9 cellular contexts compared by ENCODE assay signal in the genomic region with DNA sequence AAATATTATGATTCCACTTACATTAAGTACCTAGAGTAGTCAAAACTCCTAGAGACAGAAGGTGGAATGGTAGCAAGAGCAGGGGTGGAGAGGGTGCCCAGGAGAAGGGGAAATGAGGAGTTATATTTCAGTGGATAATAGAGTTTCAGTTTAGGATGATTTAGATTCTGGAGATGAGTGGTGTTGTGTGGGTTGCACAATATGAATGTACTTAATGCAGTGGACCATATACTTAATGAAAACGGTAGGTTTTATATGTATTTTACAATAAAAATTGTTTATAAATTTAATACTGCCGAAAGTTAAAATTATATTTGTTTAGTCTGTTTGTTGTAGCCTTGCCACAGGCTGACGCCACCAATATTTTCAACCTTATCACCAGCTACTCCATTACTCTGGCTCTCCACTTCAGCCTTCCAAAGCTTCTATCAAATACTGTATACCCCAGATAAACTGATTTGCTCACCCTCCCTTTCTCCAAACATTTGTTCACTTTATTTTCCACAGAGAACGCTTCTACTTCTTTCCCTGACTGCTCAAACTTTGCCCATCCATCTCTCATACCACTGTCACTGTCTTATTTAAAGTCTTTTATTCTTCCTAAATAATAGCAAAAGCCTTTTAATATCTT. TPM values are rescaled to one million over a fixed set of nuclear protein-coding genes. Genes with fewer than 3 reads are reported as not detected.
DNase-seq lines count a peak whose midpoint lies in the region; ATAC-seq lines count a peak whose summit lies in the region.
"Had no signal": no experiment of that assay in that cellular context is flagged by ENCODE, and none has a peak within 500 bp of the region (broad histone marks: within the 10 kb centered on the region; RNA-seq: fewer than 3 reads in every experiment).

No MANE protein-coding gene starts in this region.

- peaks cover 13% of the 10 kb centered on the region for H3K36me3 ChIP-seq in KOPT-K1 (ENCODE audit: insufficient read depth, low read length)
- H3K36me3 ChIP-seq: gastroesophageal sphincter had no signal

- peaks cover 30% of the 10 kb centered on the region for H3K4me1 Mint-ChIP-seq in activated naive CD8-positive, alpha-beta T cell treated with anti-CD3 and anti-CD28 coated beads, Interleukin-2, amount 50 U/mL, for 24 hours
- peaks cover 16 to 29% (median 26%) of the 10 kb centered on the region in 4 donors for H3K4me1 Mint-ChIP-seq in naive thymus-derived CD8-positive, alpha-beta T cell

- H3K27ac Mint-ChIP-seq in activated naive CD8-positive, alpha-beta T cell treated with anti-CD3 and anti-CD28 coated beads, Interleukin-2, amount 50 U/mL, for 24 hours, result peak overlapping the region; percentile 94
- peak overlapping the region in 8 of 10 donors; percentile 97 to 99 (median 98) for H3K27ac Mint-ChIP-seq in naive thymus-derived CD8-positive, alpha-beta T cell

- no peak overlapping the region for H3K4me3 Mint-ChIP-seq in activated naive CD8-positive, alpha-beta T cell treated with anti-CD3 and anti-CD28 coated beads, Interleukin-2, amount 50 U/mL, for 24 hours
- peak overlapping the region in 9 of 10 donors; percentile 1 to 97 (median 91) for H3K4me3 Mint-ChIP-seq in naive thymus-derived CD8-positive, alpha-beta T cell

- no peaks in the 10 kb centered on the region for H3K9me3 Mint-ChIP-seq in activated naive CD8-positive, alpha-beta T cell treated with anti-CD3 and anti-CD28 coated beads, Interleukin-2, amount 50 U/mL, for 24 hours
- no peaks in the 10 kb centered on the region for H3K9me3 Mint-ChIP-seq in naive thymus-derived CD8-positive, alpha-beta T cell

- peak overlapping the region; percentile 95 for H3K27ac ChIP-seq in KOPT-K1 (ENCODE audit: low read depth, low read length, poor library complexity, severe bottlenecking)

- no peaks in the 10 kb centered on the region for H3K27me3 Mint-ChIP-seq in activated naive CD8-positive, alpha-beta T cell treated with anti-CD3 and anti-CD28 coated beads, Interleukin-2, amount 50 U/mL, for 24 hours
- H3K27me3 Mint-ChIP-seq in naive thymus-derived CD8-positive, alpha-beta T cell, result no peaks in the 10 kb centered on the region

- ATAC-seq in activated naive CD8-positive, alpha-beta T cell treated with anti-CD3 and anti-CD28 coated beads, Interleukin-2, amount 50 U/mL, for 24 hours, result no peak
- ATAC-seq in naive thymus-derived CD8-positive, alpha-beta T cell, result no peak
- no peak for ATAC-seq in HG03135 (IDR thresholded peaks at IDR 0.05; ENCODE audit: unreplicated experiment)
- no peak for ATAC-seq in HG03520 (IDR thresholded peaks at IDR 0.05; ENCODE audit: unreplicated experiment)
- ATAC-seq: gastroesophageal sphincter had no signal

- POLR2A ChIA-PET in naive thymus-derived CD8-positive, alpha-beta T cell (lab: Charles Lee), result interaction anchor here (0.7 to 6.5 kb wide), 3 partner anchors 12 to 23 kb away, joined by 3 to 107 read pairs (median 4); no protein-coding TSS in a partner anchor

- peaks cover 20% of the 10 kb centered on the region for H3K36me3 Mint-ChIP-seq in activated naive CD8-positive, alpha-beta T cell treated with anti-CD3 and anti-CD28 coated beads, Interleukin-2, amount 50 U/mL, for 24 hours (ENCODE audit: low read depth)
- H3K36me3 Mint-ChIP-seq in naive thymus-derived CD8-positive, alpha-beta T cell, result peaks cover 0 to 4% (median 2%) of the 10 kb centered on the region in 3 donors

- DNase-seq in NCI-H2107 treated with DMSO at 0.1 percent for 48 hours (lab: John Stamatoyannopoulos, UW; ENCODE audit: unreplicated experiment), result peak; percentile 33
- DNase-seq in NCI-H2107 (lab: John Stamatoyannopoulos, UW), result no peak
- DNase-seq in activated naive CD8-positive, alpha-beta T cell treated with anti-CD3 and anti-CD28 coated beads, Interleukin-2, amount 50 U/mL, for 24 hours, result no peak
- DNase-seq in naive thymus-derived CD8-positive, alpha-beta T cell, result no peak
- no peak for DNase-seq in AML-193 (lab: John Stamatoyannopoulos, UW)

- no peaks in the 10 kb centered on the region for H3K9me3 ChIP-seq in KOPT-K1 (ENCODE audit: insufficient read depth, low read length, poor library complexity, severe bottlenecking)
- H3K9me3 ChIP-seq: gastroesophageal sphincter had no signal

RNA-seq across cellular contexts. Expression of gene RBM26, which starts 1.4 kb away (rescaled TPM):
- total RNA-seq in naive thymus-derived CD8-positive, alpha-beta T cell, result 100 to 1,000 TPM; 138 to 142 TPM
- 10 to 100 TPM; 14.1 to 17.0 (median 16.1) TPM for polyA plus RNA-seq in naive thymus-derived CD8-positive, alpha-beta T cell
